Comparison of ENCODE assay signal across 11 cellular contexts in genomic region chr22:46012182-46012880, GRCh38. TPM values are rescaled to one million over a fixed set of nuclear protein-coding genes. Genes with fewer than 3 reads are reported as not detected.
DNase-seq lines count a peak whose midpoint lies in the region; ATAC-seq, FAIRE-seq and TF ChIP-seq lines count a peak whose summit lies in the region.
"Had no signal": no experiment of that assay in that cellular context is flagged by ENCODE, and none has a peak within 500 bp of the region (broad histone marks: within the 10 kb centered on the region; RNA-seq: fewer than 3 reads in every experiment).

No MANE protein-coding gene starts in this region.

- H3K9ac ChIP-seq in kidney (ENCODE audit: low read length in 2 of 2): peak overlapping the region in 1 of 2 donors; percentile 91
- peak overlapping the region; percentile 82 for H3K9ac ChIP-seq in skeletal muscle satellite cell (ENCODE audit: low read depth, low read length)

- TF ChIP-seq CTCF in CD14-positive monocyte (IDR thresholded peaks at IDR 0.05) (no peak), kidney (IDR thresholded peaks at IDR 0.05; ENCODE audit: borderline replicate concordance, extremely low read depth, insufficient read depth) (no peak)
- TF ChIP-seq CTCF in activated CD8-positive, alpha-beta T cell treated with anti-CD3 and anti-CD28 coated beads for 36 hours (IDR thresholded peaks at IDR 0.05): no peak

- no peaks in the 10 kb centered on the region for H3K36me3 ChIP-seq in kidney (ENCODE audit: control insufficient read depth in 1 of 2, insufficient read depth in 2 of 2, low read length in 2 of 2)
- H3K36me3 ChIP-seq in skeletal muscle satellite cell (ENCODE audit: insufficient read depth, low read length): no peaks in the 10 kb centered on the region
- H3K36me3 ChIP-seq: cardiac muscle cell had no signal

- peak overlapping the region; percentile 97 for H3K27ac ChIP-seq in kidney (ENCODE audit: low read depth in 2 of 2, low read length in 2 of 2)

- peaks cover 24% of the 10 kb centered on the region for H3K4me1 Mint-ChIP-seq in CD14-positive monocyte
- peaks cover 4% of the 10 kb centered on the region for H3K4me1 Mint-ChIP-seq in activated T-helper 2 cell treated with anti-CD3 and anti-CD28 coated beads, Interferon-gamma antibody, Interleukin-2, Interleukin-4, amounts not matched to agents 10 μg/mL and 5 μg/mL and 100 μg/mL, durations not matched to agents 14 hours and 24 hours and 36 hours (ENCODE audit: low read depth)
- H3K4me1 Mint-ChIP-seq in activated CD8-positive, alpha-beta T cell treated with anti-CD3 and anti-CD28 coated beads for 36 hours (ENCODE audit: low read depth): peaks cover 4% of the 10 kb centered on the region

- H3K27ac Mint-ChIP-seq in CD14-positive monocyte: peak overlapping the region in 3 of 7 donors; percentile 21 to 94 (median 58)
- no peak overlapping the region for H3K27ac Mint-ChIP-seq in activated T-helper 2 cell treated with anti-CD3 and anti-CD28 coated beads, Interferon-gamma antibody, Interleukin-2, Interleukin-4, amounts not matched to agents 10 μg/mL and 5 μg/mL and 100 μg/mL, durations not matched to agents 14 hours and 24 hours and 36 hours
- H3K27ac Mint-ChIP-seq in activated CD8-positive, alpha-beta T cell treated with anti-CD3 and anti-CD28 coated beads for 36 hours: no peak overlapping the region

- ATAC-seq in activated CD8-positive, alpha-beta T cell treated with anti-CD3 and anti-CD28 coated beads for 36 hours: no peak
- ATAC-seq in HG02623 (IDR thresholded peaks at IDR 0.05; ENCODE audit: unreplicated experiment): no peak

- H3K27me3 ChIP-seq in skeletal muscle satellite cell (ENCODE audit: control insufficient read depth, insufficient read depth, low read length): no peaks in the 10 kb centered on the region
- H3K27me3 ChIP-seq: cardiac muscle cell had no signal

- H3K4me3 ChIP-seq in kidney (ENCODE audit: low read length in 2 of 2): no peak overlapping the region
- H3K4me3 ChIP-seq in skeletal muscle satellite cell (ENCODE audit: low read length): peak overlapping the region; percentile 53

- CTCF ChIA-PET in activated CD8-positive, alpha-beta T cell treated with anti-CD3 and anti-CD28 coated beads for 36 hours (lab: Charles Lee): interaction anchor here (0.7 to 3.6 kb wide), 18 partner anchors 7 to 324 kb away, joined by 3 to 37 read pairs (median 5); no protein-coding TSS in a partner anchor

- H3K9me3 Mint-ChIP-seq in CD14-positive monocyte: peaks cover 12 to 18% (median 17%) of the 10 kb centered on the region in 7 donors
- H3K9me3 Mint-ChIP-seq in activated T-helper 2 cell treated with anti-CD3 and anti-CD28 coated beads, Interferon-gamma antibody, Interleukin-2, Interleukin-4, amounts not matched to agents 10 μg/mL and 5 μg/mL and 100 μg/mL, durations not matched to agents 14 hours and 24 hours and 36 hours: no peaks in the 10 kb centered on the region
- H3K9me3 Mint-ChIP-seq in activated CD8-positive, alpha-beta T cell treated with anti-CD3 and anti-CD28 coated beads for 36 hours: peaks cover 5% of the 10 kb centered on the region

- POLR2A ChIA-PET in activated CD8-positive, alpha-beta T cell treated with anti-CD3 and anti-CD28 coated beads for 36 hours (lab: Charles Lee): interaction anchor here (1.0 to 1.6 kb wide), 3 partner anchors 17 to 380 kb away, joined by 3 to 4 read pairs (median 4); no protein-coding TSS in a partner anchor

- intact Hi-C loops in CD14-positive monocyte (cut with micrococcal nuclease): loop anchor here (2.0 to 5.0 kb wide), 2 partner anchors 16 to 60 kb away; no protein-coding TSS in a partner anchor
- intact Hi-C loops in activated T-helper 2 cell treated with anti-CD3 and anti-CD28 coated beads, Interferon-gamma antibody, Interleukin-2, Interleukin-4, amounts not matched to agents 10 μg/mL and 5 μg/mL and 100 μg/mL, durations not matched to agents 14 hours and 24 hours and 36 hours (cut with micrococcal nuclease): loop anchor here (2.0 kb wide), 1 partner anchor 284 kb away; the partner anchor contains the start of gene GTSE1
- intact Hi-C loops in kidney (cut with DNase I): no loop called here
- intact Hi-C loops in activated CD8-positive, alpha-beta T cell treated with anti-CD3 and anti-CD28 coated beads for 36 hours (cut with micrococcal nuclease): loop anchor here (5.0 kb wide), 1 partner anchor 105 kb away; no protein-coding TSS in a partner anchor

- peaks cover 7 to 9% of the 10 kb centered on the region in 2 donors for H3K36me3 Mint-ChIP-seq in CD14-positive monocyte
- H3K36me3 Mint-ChIP-seq in activated T-helper 2 cell treated with anti-CD3 and anti-CD28 coated beads, Interferon-gamma antibody, Interleukin-2, Interleukin-4, amounts not matched to agents 10 μg/mL and 5 μg/mL and 100 μg/mL, durations not matched to agents 14 hours and 24 hours and 36 hours (ENCODE audit: low read depth): no peaks in the 10 kb centered on the region
- no peaks in the 10 kb centered on the region for H3K36me3 Mint-ChIP-seq in activated CD8-positive, alpha-beta T cell treated with anti-CD3 and anti-CD28 coated beads for 36 hours (ENCODE audit: low read depth)

- DNase-seq in CD14-positive monocyte (ENCODE audit: low spot score) (peak; percentile 48), kidney (peak; percentile 74), NCI-H748 treated with DMSO at 0.1 percent for 48 hours (lab: John Stamatoyannopoulos, UW) (no peak), GM03348 (ENCODE audit: low spot score) (no peak)
- DNase-seq in activated T-helper 2 cell treated with anti-CD3 and anti-CD28 coated beads, Interferon-gamma antibody, Interleukin-2, Interleukin-4, amounts not matched to agents 10 μg/mL and 5 μg/mL and 100 μg/mL, durations not matched to agents 14 hours and 24 hours and 36 hours (ENCODE audit: low spot score): no peak
- no peak for DNase-seq in activated CD8-positive, alpha-beta T cell treated with anti-CD3 and anti-CD28 coated beads for 36 hours
- DNase-seq: activated CD8-positive, alpha-beta memory T cell treated with anti-CD3 and anti-CD28 coated beads, Interleukin-2, amount 50 U/mL, for 4 hours; NCI-H2081 treated with DMSO at 0.1 percent for 48 hours had no signal

- H3K27me3 Mint-ChIP-seq in CD14-positive monocyte (ENCODE audit: low read depth in 3 of 3): peaks cover 0 to 5% (median 4%) of the 10 kb centered on the region in 3 donors
- peaks cover 5% of the 10 kb centered on the region for H3K27me3 Mint-ChIP-seq in activated T-helper 2 cell treated with anti-CD3 and anti-CD28 coated beads, Interferon-gamma antibody, Interleukin-2, Interleukin-4, amounts not matched to agents 10 μg/mL and 5 μg/mL and 100 μg/mL, durations not matched to agents 14 hours and 24 hours and 36 hours (ENCODE audit: low read depth)
- no peaks in the 10 kb centered on the region for H3K27me3 Mint-ChIP-seq in activated CD8-positive, alpha-beta T cell treated with anti-CD3 and anti-CD28 coated beads for 36 hours

- H3K4me3 Mint-ChIP-seq in CD14-positive monocyte: no peak overlapping the region
- peak overlapping the region; percentile 0 for H3K4me3 Mint-ChIP-seq in activated T-helper 2 cell treated with anti-CD3 and anti-CD28 coated beads, Interferon-gamma antibody, Interleukin-2, Interleukin-4, amounts not matched to agents 10 μg/mL and 5 μg/mL and 100 μg/mL, durations not matched to agents 14 hours and 24 hours and 36 hours (ENCODE audit: low read depth)
- H3K4me3 Mint-ChIP-seq in activated CD8-positive, alpha-beta T cell treated with anti-CD3 and anti-CD28 coated beads for 36 hours: no peak overlapping the region

- FAIRE-seq in kidney (lab: Jason Lieb, UNC): no peak

- H3K9me3 ChIP-seq in kidney (ENCODE audit: control insufficient read depth in 1 of 2, low read length in 2 of 2) (peaks cover 0 to 8% of the 10 kb centered on the region in 2 donors), skeletal muscle satellite cell (replicated peaks; ENCODE audit: low read length) (peaks cover 4% of the 10 kb centered on the region)

- peak overlapping the region; percentile 99 for H3K4me2 ChIP-seq in skeletal muscle satellite cell (ENCODE audit: low read length)

- peaks cover 22 to 35% of the 10 kb centered on the region in 2 donors for H3K4me1 ChIP-seq in kidney (ENCODE audit: control insufficient read depth in 1 of 2, insufficient read depth in 1 of 2, low read depth in 1 of 2, low read length in 2 of 2)
- H3K4me1 ChIP-seq in skeletal muscle satellite cell (ENCODE audit: control insufficient read depth, insufficient read depth, low read length): peaks cover 68% of the 10 kb centered on the region

RNA-seq across cellular contexts. Expression of gene WNT7B, which starts 35.4 kb away (rescaled TPM):
- polyA plus RNA-seq in CD14-positive monocyte (not detected), kidney (ENCODE audit: insufficient read depth, low read depth, low replicate concordance) (2.4 TPM)
- total RNA-seq in activated T-helper 2 cell treated with anti-CD3 and anti-CD28 coated beads, Interferon-gamma antibody, Interleukin-2, Interleukin-4, amounts not matched to agents 10 μg/mL and 5 μg/mL and 100 μg/mL, durations not matched to agents 14 hours and 24 hours and 36 hours: not detected in 2 replicates
- 1.6 TPM for total RNA-seq in kidney
- not detected in 2 replicates for total RNA-seq in skeletal muscle satellite cell (2012; rRNA removed)
- not detected for total RNA-seq in activated CD8-positive, alpha-beta T cell treated with anti-CD3 and anti-CD28 coated beads for 36 hours
- total RNA-seq: cardiac muscle cell had no signal
- polyA plus RNA-seq: cardiac muscle cell had no signal

Comparison
In these comparisons a context has a peak if more than half of its experiments do, and no peak if none do; other contexts are left out.
1. DNase-seq: peak in CD14-positive monocyte (single experiment) and kidney (single experiment); none in activated T-helper 2 cell treated with anti-CD3 and anti-CD28 coated beads, Interferon-gamma antibody, Interleukin-2, Interleukin-4, amounts not matched to agents 10 μg/mL and 5 μg/mL and 100 μg/mL, durations not matched to agents 14 hours and 24 hours and 36 hours (single experiment), NCI-H748 treated with DMSO at 0.1 percent for 48 hours (single experiment), GM03348 (single experiment) and activated CD8-positive, alpha-beta T cell treated with anti-CD3 and anti-CD28 coated beads for 36 hours (single experiment).